8 cellular contexts compared by ENCODE assay signal in the genomic region with DNA sequence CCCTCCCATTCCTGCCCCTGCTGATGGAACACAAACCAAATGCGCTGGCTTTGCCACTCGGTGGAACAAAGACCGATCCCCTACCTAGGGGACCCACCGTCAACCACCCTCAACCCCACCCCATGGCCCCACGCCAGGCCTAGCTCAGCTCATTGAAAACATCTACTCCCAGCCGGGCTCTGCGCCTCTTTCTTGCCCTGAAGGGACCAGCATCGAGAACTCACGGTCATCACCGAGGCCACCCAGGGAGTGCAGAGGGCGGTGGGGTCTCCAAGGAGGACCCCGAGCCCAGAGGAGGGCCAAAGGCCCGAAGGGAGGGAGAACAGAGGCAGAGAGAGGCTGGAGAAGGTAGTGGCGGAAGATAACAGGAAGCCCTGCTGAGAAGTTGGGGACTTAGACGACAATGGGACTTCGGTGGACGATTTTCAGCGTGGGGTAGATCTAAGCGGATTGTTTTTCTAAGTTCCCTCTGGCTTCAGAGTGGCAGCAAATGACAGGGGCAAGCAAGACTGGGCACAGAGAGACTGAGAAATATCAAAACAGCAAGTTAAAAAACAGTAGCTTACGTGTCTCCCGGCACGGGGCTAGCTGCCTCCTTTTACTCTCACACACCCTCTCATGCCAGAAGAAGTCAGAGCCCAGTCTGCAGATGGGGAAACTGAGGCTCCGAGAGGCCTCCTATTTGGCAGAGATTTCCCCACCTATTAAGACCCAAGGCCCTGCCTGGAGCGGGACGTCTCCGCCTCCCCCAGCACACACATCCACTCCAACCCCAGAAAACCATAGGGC. TPM values are rescaled to one million over a fixed set of nuclear protein-coding genes. Genes with fewer than 3 reads are reported as not detected.
A peak's percentile ranks its signal among the peaks of the same experiment; 100 is the strongest.
DNase-seq lines count a peak whose midpoint lies in the region; ATAC-seq and TF ChIP-seq lines count a peak whose summit lies in the region.

No MANE protein-coding gene starts in this region.

- H3K4me1 Mint-ChIP-seq in activated CD4-positive, alpha-beta T cell treated with anti-CD3 and anti-CD28 coated beads, Interleukin-2, amount 10 ng/mL, durations not matched to agents 24 days and 14 days = peaks cover 39% of the 10 kb centered on the region

- H3K4me3 Mint-ChIP-seq in activated CD4-positive, alpha-beta T cell treated with anti-CD3 and anti-CD28 coated beads, Interleukin-2, amount 10 ng/mL, durations not matched to agents 24 days and 14 days = peak overlapping the region; percentile 85

- H3K27ac ChIP-seq in RWPE2 (ENCODE audit: poor library complexity, severe bottlenecking) (peak overlapping the region; percentile 77), mesodermal cell (ENCODE audit: low read depth, low read length, severe bottlenecking) (peak overlapping the region; percentile 37), upper lobe of left lung (peak overlapping the region; percentile 87 to 97 (median 89))

- no peaks in the 10 kb centered on the region for H3K9me3 Mint-ChIP-seq in activated CD4-positive, alpha-beta T cell treated with anti-CD3 and anti-CD28 coated beads, Interleukin-2, amount 10 ng/mL, durations not matched to agents 24 days and 14 days

- H3K27ac Mint-ChIP-seq in activated CD4-positive, alpha-beta T cell treated with anti-CD3 and anti-CD28 coated beads, Interleukin-2, amount 10 ng/mL, durations not matched to agents 24 days and 14 days = peak overlapping the region; percentile 89

- H3K4me1 ChIP-seq in RWPE2 (ENCODE audit: insufficient read depth, poor library complexity, severe bottlenecking) (peaks cover 24% of the 10 kb centered on the region), mesodermal cell (ENCODE audit: control insufficient read depth, insufficient read depth, low read length, poor library complexity, severe bottlenecking) (peaks cover 32% of the 10 kb centered on the region), upper lobe of left lung (peaks cover 53 to 71% (median 57%) of the 10 kb centered on the region in 4 donors)

- H3K36me3 ChIP-seq in RWPE2 (ENCODE audit: low read depth) = peaks cover 23% of the 10 kb centered on the region
- peaks cover 6% of the 10 kb centered on the region for H3K36me3 ChIP-seq in mesodermal cell (ENCODE audit: control insufficient read depth, insufficient read depth, low read length)
- H3K36me3 ChIP-seq in upper lobe of left lung = no peaks in the 10 kb centered on the region

- H3K27me3 ChIP-seq in RWPE2 (ENCODE audit: insufficient read depth, poor library complexity, severe bottlenecking) (no peaks in the 10 kb centered on the region), upper lobe of left lung (no peaks in the 10 kb centered on the region)

- H3K4me3 ChIP-seq in RWPE2 (ENCODE audit: severe bottlenecking) (peak overlapping the region; percentile 94), mesodermal cell (ENCODE audit: extremely low read depth, insufficient read depth, low read length, poor library complexity, severe bottlenecking) (peak overlapping the region; percentile 76), upper lobe of left lung (peak overlapping the region; percentile 82 to 94 (median 91))

- no peaks in the 10 kb centered on the region for H3K9me3 ChIP-seq in RWPE2 (ENCODE audit: severe bottlenecking)
- no peaks in the 10 kb centered on the region for H3K9me3 ChIP-seq in mesodermal cell (ENCODE audit: control insufficient read depth, low read length)
- H3K9me3 ChIP-seq in upper lobe of left lung = no peaks in the 10 kb centered on the region

- intact Hi-C loops in activated CD4-positive, alpha-beta T cell treated with anti-CD3 and anti-CD28 coated beads, Interleukin-2, amount 10 ng/mL, durations not matched to agents 24 days and 14 days (cut with micrococcal nuclease) = loop anchor here (2.0 to 5.0 kb wide), 3 partner anchors 17 to 300 kb away; partner anchors contain the start of gene ABAT

- H3K27me3 Mint-ChIP-seq in activated CD4-positive, alpha-beta T cell treated with anti-CD3 and anti-CD28 coated beads, Interleukin-2, amount 10 ng/mL, durations not matched to agents 24 days and 14 days = no peaks in the 10 kb centered on the region

- 1% methylated on average over 12 to 21 of the region's 26 CpGs for WGBS in mesodermal cell (ENCODE audit: insufficient coverage in 2 of 2), 2 experiments
- 1 to 2% methylated on average over 25 to 26 of the region's 26 CpGs for WGBS in upper lobe of left lung, 2 donors

- TF ChIP-seq POLR2A in upper lobe of left lung (IDR thresholded peaks at IDR 0.05) = no peak

- peak; percentile 75 for DNase-seq in activated CD4-positive, alpha-beta T cell treated with anti-CD3 and anti-CD28 coated beads, Interleukin-2, amount 10 ng/mL, durations not matched to agents 24 days and 14 days
- DNase-seq in activated CD4-positive, alpha-beta T cell treated with anti-CD3 and anti-CD28 coated beads for 1 hour = no peak
- no peak for DNase-seq in RWPE2 (ENCODE audit: low spot score)
- DNase-seq in dermis blood vessel endothelial cell = peak; percentile 25
- DNase-seq in upper lobe of left lung = peak in 1 of 2 donors; percentile 45
- DNase-seq in HK-2 (ENCODE audit: unreplicated experiment) = no peak

- ATAC-seq in RWPE2 (ENCODE audit: low read depth) (no peak), upper lobe of left lung (ENCODE audit: low FRiP score in 2 of 2) (no peak), GM19351 (IDR thresholded peaks at IDR 0.05; ENCODE audit: unreplicated experiment) (no peak)

- TF ChIP-seq CTCF in RWPE2 (IDR thresholded peaks at IDR 0.05; ENCODE audit: poor library complexity, severe bottlenecking) (no peak), upper lobe of left lung (IDR thresholded peaks at IDR 0.05) (no peak)

- peaks cover 8% of the 10 kb centered on the region for H3K36me3 Mint-ChIP-seq in activated CD4-positive, alpha-beta T cell treated with anti-CD3 and anti-CD28 coated beads, Interleukin-2, amount 10 ng/mL, durations not matched to agents 24 days and 14 days (ENCODE audit: low read depth)

- TF ChIP-seq EP300 in upper lobe of left lung (IDR thresholded peaks at IDR 0.05) = no peak

RNA-seq across cellular contexts. Expression of gene CARHSP1, which starts 1.1 kb away (rescaled TPM):
- 67.7 and 73.3 TPM in 2 replicates for total RNA-seq in activated CD4-positive, alpha-beta T cell treated with anti-CD3 and anti-CD28 coated beads, Interleukin-2, amount 10 ng/mL, durations not matched to agents 24 days and 14 days
- total RNA-seq in dermis blood vessel endothelial cell = 157 and 172 TPM in 2 replicates
- polyA plus RNA-seq in mesodermal cell (2013, experiment 1 of 2) = 112 TPM
- polyA plus RNA-seq in mesodermal cell (2013, experiment 2 of 2) = 95.8 TPM
- total RNA-seq in upper lobe of left lung = 100 to 1,000 TPM in 1 of 6 donors, 10 to 100 TPM in 5; 33.5 to 102 (median 75.3) TPM

RNA-seq across cellular contexts. Expression of gene LITAFD, which starts 14.5 kb away (rescaled TPM):
- total RNA-seq in activated CD4-positive, alpha-beta T cell treated with anti-CD3 and anti-CD28 coated beads, Interleukin-2, amount 10 ng/mL, durations not matched to agents 24 days and 14 days = not detected in 2 replicates
- not detected in 2 replicates for total RNA-seq in dermis blood vessel endothelial cell
- polyA plus RNA-seq in mesodermal cell (2013, experiment 1 of 2) = not detected
- not detected for polyA plus RNA-seq in mesodermal cell (2013, experiment 2 of 2)
- total RNA-seq in upper lobe of left lung = not detected

Comparison
In these comparisons a context has a peak if more than half of its experiments do, and no peak if none do; other contexts are left out.
1. DNase-seq: peak in activated CD4-positive, alpha-beta T cell treated with anti-CD3 and anti-CD28 coated beads, Interleukin-2, amount 10 ng/mL, durations not matched to agents 24 days and 14 days (single experiment) and dermis blood vessel endothelial cell (single experiment); none in activated CD4-positive, alpha-beta T cell treated with anti-CD3 and anti-CD28 coated beads for 1 hour (single experiment), RWPE2 (single experiment) and HK-2 (single experiment).
2. H3K27ac ChIP-seq: peak in every context shown above with its lines; median percentile 89 in upper lobe of left lung; 77 in RWPE2; 37 in mesodermal cell.
3. Peak in every context shown above with its lines, with median percentiles within 50 percentile points of each other: H3K4me3 ChIP-seq.